ENCODE assay signal across 22 cellular contexts in the genomic region with DNA sequence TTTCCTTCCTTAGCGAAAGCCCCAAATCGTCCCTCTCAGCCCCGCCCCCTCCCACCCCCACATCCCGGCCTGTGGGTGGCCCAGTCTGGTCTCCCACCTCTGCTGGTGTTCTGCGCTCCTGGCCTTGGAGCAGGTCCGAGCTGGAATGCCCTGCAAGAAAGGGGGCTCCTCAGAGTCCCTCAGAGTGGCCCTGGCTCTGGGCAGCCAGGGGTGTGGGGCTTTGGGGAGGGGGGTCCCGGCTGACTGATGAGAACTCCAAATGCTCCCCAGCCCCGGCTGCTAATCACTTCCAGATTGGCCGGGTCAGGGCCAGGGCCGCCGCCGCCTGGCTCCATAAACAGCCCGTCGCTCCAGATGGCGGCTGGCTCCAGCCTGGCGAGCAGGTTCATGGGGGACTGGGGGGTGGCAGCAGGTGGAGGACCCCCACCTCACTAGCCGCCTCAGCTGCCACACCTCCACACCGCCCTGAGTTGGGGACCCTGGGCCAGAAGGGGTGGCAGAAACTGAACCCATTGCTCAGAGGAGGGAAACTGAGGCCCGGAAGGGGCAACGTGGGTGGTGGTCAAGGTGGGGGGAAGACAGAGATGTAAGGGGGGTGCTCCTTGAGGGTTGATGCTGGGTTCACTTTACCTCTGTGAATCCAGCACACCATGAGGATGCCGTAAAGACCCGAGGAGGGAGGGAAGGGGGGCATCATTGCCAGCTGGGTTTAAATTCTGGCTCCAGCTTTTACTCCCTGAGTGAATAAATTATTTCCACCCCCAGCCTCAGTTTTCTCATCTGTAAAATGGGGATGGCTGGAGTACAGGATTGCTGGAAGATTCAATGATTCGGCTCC. TPM values are rescaled to one million over a fixed set of nuclear protein-coding genes. Genes with fewer than 3 reads are reported as not detected.
A peak's percentile ranks its signal among the peaks of the same experiment; 100 is the strongest.
DNase-seq lines count a peak whose midpoint lies in the region; ATAC-seq and TF ChIP-seq lines count a peak whose summit lies in the region.
"Had no signal": no experiment of that assay in that cellular context is flagged by ENCODE, and none has a peak within 500 bp of the region (broad histone marks: within the 10 kb centered on the region; RNA-seq: fewer than 3 reads in every experiment).

No MANE protein-coding gene starts in this region.

- no peaks in the 10 kb centered on the region for H3K9me3 ChIP-seq in mammary epithelial cell (replicated peaks; ENCODE audit: insufficient read depth, low read length)
- H3K9me3 ChIP-seq: body of pancreas, heart left ventricle, thoracic aorta had no signal

- no peak overlapping the region for H3K4me3 ChIP-seq in mammary epithelial cell (replicated peaks in 1 of 3; ENCODE audit: insufficient read depth in 1 of 3, low read depth in 2 of 3, low read length in 3 of 3)
- H3K4me3 ChIP-seq: body of pancreas, heart left ventricle, smooth muscle cell, thoracic aorta had no signal

- DNase-seq in NCI-H2171 (lab: John Stamatoyannopoulos, UW): peak; percentile 59
- no peak for DNase-seq in H4 (ENCODE audit: low spot score)
- DNase-seq in stimulated activated CD4-positive, alpha-beta T cell treated with anti-CD3 and anti-CD28 coated beads, Interleukin-2, amount 100 ng/mL, for 48 hours: no peak
- no peak for DNase-seq in mammary epithelial cell
- no peak for DNase-seq in hypothalamus (lab: John Stamatoyannopoulos, UW)
- DNase-seq: activated CD4-positive, CD25-positive, alpha-beta regulatory T cell treated with anti-CD3 and anti-CD28 coated beads, Interleukin-2, amount 50 U/mL, for 72 hours; activated CD8-positive, alpha-beta T cell treated with anti-CD3 and anti-CD28 coated beads, Interleukin-2, amount 10 ng/mL, durations not matched to agents 7 days and 5 days; activated gamma-delta T cell treated with Interleukin-2 at 50 U/mL for 16 hours; activated T-cell treated with anti-CD3 and anti-CD28 coated beads, Interleukin-2, amount 50 U/mL, for 1 hour; body of pancreas; CD8-positive, alpha-beta memory T cell; GDM1; heart left ventricle; naive thymus-derived CD4-positive, alpha-beta T cell; NCI-H1694; NCI-H748 treated with DMSO at 0.1 percent for 48 hours; retina had no signal

- WGBS in mammary epithelial cell (ENCODE audit: low coverage, missing lambda C conversion rate): 78% methylated on average over 4 of the region's 23 CpGs

- no peak overlapping the region for H2AFZ ChIP-seq in mammary epithelial cell (ENCODE audit: low read depth, low read length)

- TF ChIP-seq CTCF in nephron (IDR thresholded peaks at IDR 0.05; ENCODE audit: unreplicated experiment in 3 of 3): no peak
- no peak for TF ChIP-seq CTCF in mammary epithelial cell (conservative IDR thresholded peaks at IDR 0.05 in 1 of 2, IDR thresholded peaks at IDR 0.05 in 1 of 2; ENCODE audit: extremely low read depth in 1 of 2, insufficient read depth in 1 of 2, low read depth in 1 of 2, low read length in 2 of 2)

- H3K27me3 Mint-ChIP-seq in nephron (ENCODE audit: low read depth): no peaks in the 10 kb centered on the region

- H3K27me3 ChIP-seq in mammary epithelial cell (ENCODE audit: insufficient read depth, low read length): no peaks in the 10 kb centered on the region
- H3K27me3 ChIP-seq: body of pancreas, heart left ventricle had no signal

- no peaks in the 10 kb centered on the region for H3K36me3 ChIP-seq in mammary epithelial cell (ENCODE audit: insufficient read depth, low read length)
- H3K36me3 ChIP-seq: heart left ventricle, thoracic aorta had no signal

- H3K4me1 ChIP-seq in mammary epithelial cell (ENCODE audit: insufficient read depth, low read length): peaks cover 4% of the 10 kb centered on the region

- intact Hi-C loops in mammary epithelial cell (cut with micrococcal nuclease): no loop called here

- no TSS peak for BruUV-seq in mammary epithelial cell (replicated peaks; lab: Mats Ljungman, UMichigan)

- in situ Hi-C loops in mammary epithelial cell (cut with MboI; ENCODE audit: low sequenced_read_pairs in 2 of 2): no loop called here

- peak overlapping the region; percentile 98 to 100 (median 99) for H3K27ac Mint-ChIP-seq in nephron
- H3K27ac Mint-ChIP-seq: activated CD8-positive, alpha-beta T cell treated with anti-CD3 and anti-CD28 coated beads, Interleukin-2, amount 10 ng/mL, durations not matched to agents 7 days and 5 days; stimulated activated memory B cell treated with anti-CD40 and anti-IgM and Interleukin-4, amounts not matched to agents 10 μg/mL and 1 μg/mL and 100 μg/mL, for 72 hours had no signal

- no peaks in the 10 kb centered on the region for H3K36me3 Mint-ChIP-seq in nephron (ENCODE audit: low read depth)
- H3K36me3 Mint-ChIP-seq: naive thymus-derived CD4-positive, alpha-beta T cell; stimulated activated memory B cell treated with anti-CD40 and anti-IgM and Interleukin-4, amounts not matched to agents 10 μg/mL and 1 μg/mL and 100 μg/mL, for 72 hours had no signal

- no peak overlapping the region for H3K27ac ChIP-seq in mammary epithelial cell (ENCODE audit: insufficient read depth, low read depth, low read length)
- H3K27ac ChIP-seq: body of pancreas, heart left ventricle, thoracic aorta had no signal

- H3K4me2 ChIP-seq in mammary epithelial cell (ENCODE audit: insufficient read depth, low read depth, low read length): no peak overlapping the region
- H3K4me2 ChIP-seq: smooth muscle cell had no signal

- H3K4me1 Mint-ChIP-seq in nephron: peaks cover 46% of the 10 kb centered on the region

- H3K9ac ChIP-seq in mammary epithelial cell (ENCODE audit: insufficient read depth, low read length): no peak overlapping the region

- dilution Hi-C loops in mammary epithelial cell (cut with HindIII; ENCODE audit: low sequenced_read_pairs): no loop called here

- no peaks in the 10 kb centered on the region for H3K79me2 ChIP-seq in mammary epithelial cell (ENCODE audit: insufficient read depth, low read length)

- CTCF ChIA-PET in mammary epithelial cell (lab: Charles Lee; ENCODE audit: low non-redundant PET): no interaction called here

- H3K4me3 Mint-ChIP-seq in nephron: peak overlapping the region in 2 of 3 experiments; percentile 14 to 72
- H3K4me3 Mint-ChIP-seq: activated CD8-positive, alpha-beta T cell treated with anti-CD3 and anti-CD28 coated beads, Interleukin-2, amount 10 ng/mL, durations not matched to agents 7 days and 5 days; CD8-positive, alpha-beta memory T cell; naive thymus-derived CD4-positive, alpha-beta T cell; stimulated activated memory B cell treated with anti-CD40 and anti-IgM and Interleukin-4, amounts not matched to agents 10 μg/mL and 1 μg/mL and 100 μg/mL, for 72 hours had no signal

- ATAC-seq in SK-N-SH treated with all-trans-retinoic acid at 6 μM for 48 hours: peak; percentile 22; the same call in 2 of the 3 replicates
- ATAC-seq: activated CD8-positive, alpha-beta T cell treated with anti-CD3 and anti-CD28 coated beads, Interleukin-2, amount 10 ng/mL, durations not matched to agents 7 days and 5 days; body of pancreas; heart left ventricle; naive thymus-derived CD4-positive, alpha-beta T cell; stimulated activated memory B cell treated with anti-CD40 and anti-IgM and Interleukin-4, amounts not matched to agents 10 μg/mL and 1 μg/mL and 100 μg/mL, for 72 hours had no signal

- H3K9me3 Mint-ChIP-seq in nephron: no peaks in the 10 kb centered on the region
- H3K9me3 Mint-ChIP-seq: CD8-positive, alpha-beta memory T cell; naive thymus-derived CD4-positive, alpha-beta T cell; stimulated activated memory B cell treated with anti-CD40 and anti-IgM and Interleukin-4, amounts not matched to agents 10 μg/mL and 1 μg/mL and 100 μg/mL, for 72 hours had no signal

- no peaks in the 10 kb centered on the region for H4K20me1 ChIP-seq in mammary epithelial cell (ENCODE audit: insufficient read depth, low read length)

TF ChIP-seq in SK-N-SH treated with all-trans-retinoic acid at 6 μM for 48 hours, 23 proteins besides CTCF, POLR2A, EP300 and RAD21 (continues in another document):
- TF ChIP-seq POU6F1 (CRISPR knock-in tag; IDR thresholded peaks at IDR 0.05; ENCODE audit: borderline replicate concordance, low read depth) (no peak), ZNF8 (CRISPR knock-in tag; IDR thresholded peaks at IDR 0.05) (no peak), ZFP3 (CRISPR knock-in tag; IDR thresholded peaks at IDR 0.05) (no peak), BACH2 (CRISPR knock-in tag; IDR thresholded peaks at IDR 0.05; ENCODE audit: borderline replicate concordance) (peak; percentile 69; the same call in 1 of the 2 replicates), ZNF70 (CRISPR knock-in tag; IDR thresholded peaks at IDR 0.05) (peak; percentile 72; the same call in 1 of the 2 replicates), PPARA (CRISPR knock-in tag; IDR thresholded peaks at IDR 0.05; ENCODE audit: borderline replicate concordance) (no peak)
- TF ChIP-seq, protein P1, sequence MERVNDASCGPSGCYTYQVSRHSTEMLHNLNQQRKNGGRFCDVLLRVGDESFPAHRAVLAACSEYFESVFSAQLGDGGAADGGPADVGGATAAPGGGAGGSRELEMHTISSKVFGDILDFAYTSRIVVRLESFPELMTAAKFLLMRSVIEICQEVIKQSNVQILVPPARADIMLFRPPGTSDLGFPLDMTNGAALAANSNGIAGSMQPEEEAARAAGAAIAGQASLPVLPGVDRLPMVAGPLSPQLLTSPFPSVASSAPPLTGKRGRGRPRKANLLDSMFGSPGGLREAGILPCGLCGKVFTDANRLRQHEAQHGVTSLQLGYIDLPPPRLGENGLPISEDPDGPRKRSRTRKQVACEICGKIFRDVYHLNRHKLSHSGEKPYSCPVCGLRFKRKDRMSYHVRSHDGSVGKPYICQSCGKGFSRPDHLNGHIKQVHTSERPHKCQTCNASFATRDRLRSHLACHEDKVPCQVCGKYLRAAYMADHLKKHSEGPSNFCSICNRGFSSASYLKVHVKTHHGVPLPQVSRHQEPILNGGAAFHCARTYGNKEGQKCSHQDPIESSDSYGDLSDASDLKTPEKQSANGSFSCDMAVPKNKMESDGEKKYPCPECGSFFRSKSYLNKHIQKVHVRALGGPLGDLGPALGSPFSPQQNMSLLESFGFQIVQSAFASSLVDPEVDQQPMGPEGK (CRISPR knock-in tag; IDR thresholded peaks at IDR 0.05; ENCODE audit: borderline replicate concordance): peak; percentile 66; the same call in 1 of the 2 replicates

RNA-seq across cellular contexts. Expression of gene UBE2V1, which starts 59.8 kb away (rescaled TPM):
- 28.9 and 81.7 TPM in 2 replicates for total RNA-seq in H4 (2014; rRNA removed; shearing (Covaris generic))
- 100 to 1,000 TPM in 1 of 2 donors, 10 to 100 TPM in 1; 54.8 to 119 TPM for total RNA-seq in mammary epithelial cell
- 109 TPM for polyA plus RNA-seq in mammary epithelial cell
- 157 TPM for polyA minus RNA-seq in mammary epithelial cell
